ENCODE assay signal across 1 cellular context in the genomic region with DNA sequence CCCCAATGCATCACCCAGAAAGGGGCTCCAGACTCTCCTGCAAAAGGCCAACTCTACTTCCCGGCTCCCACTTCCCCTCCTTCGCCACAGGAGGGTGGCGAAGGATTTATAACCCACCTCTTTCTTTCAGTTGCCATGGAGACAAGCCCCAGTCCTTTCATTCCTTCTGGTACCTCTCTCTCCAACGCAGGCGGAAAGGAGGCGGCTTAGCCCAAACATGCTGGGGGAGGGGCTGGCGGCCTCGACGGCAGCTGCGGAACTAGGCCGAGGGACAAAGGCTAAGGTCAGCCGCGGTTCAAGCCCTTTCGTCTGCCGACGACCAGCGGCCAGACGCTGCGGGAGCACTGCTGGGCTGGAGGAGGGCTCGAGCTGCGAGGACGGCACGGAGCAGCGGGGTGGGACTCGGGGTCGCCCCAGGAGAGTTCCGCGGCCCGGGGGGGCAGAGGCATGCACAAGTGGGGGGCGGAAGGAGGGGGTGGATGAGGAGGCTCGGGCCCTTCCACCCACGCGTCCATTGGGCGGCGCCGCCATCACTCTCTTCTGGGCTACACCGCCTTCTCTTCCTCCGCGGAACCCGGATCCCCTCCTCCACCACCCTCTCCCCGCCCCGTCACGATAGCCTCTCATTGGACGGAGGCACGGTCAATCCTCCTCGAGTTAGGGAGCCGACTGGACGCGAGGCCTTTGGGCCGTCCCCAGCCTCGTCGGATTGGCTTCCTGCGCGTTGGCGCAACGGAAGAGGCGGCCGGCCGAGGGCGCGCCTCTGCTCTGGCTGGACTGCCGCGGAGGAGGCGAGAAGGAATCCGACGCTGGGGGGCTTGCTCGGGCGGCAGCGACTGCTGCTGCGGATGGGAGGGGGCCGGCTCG.
TF ChIP-seq lines count a peak whose summit lies in the region.

Gene PANK2, plus strand, starts transcription at position 766 of the 867 bp plus-strand sequence.

TF ChIP-seq in WTC11, 78 proteins besides CTCF, POLR2A, EP300 and RAD21 (continued from another document):
- TF ChIP-seq AR (CRISPR knock-in tag; IDR thresholded peaks at IDR 0.05): no peak
- TF ChIP-seq ZNF138 (CRISPR knock-in tag; conservative IDR thresholded peaks at IDR 0.05): no peak
- TF ChIP-seq, protein P1, sequence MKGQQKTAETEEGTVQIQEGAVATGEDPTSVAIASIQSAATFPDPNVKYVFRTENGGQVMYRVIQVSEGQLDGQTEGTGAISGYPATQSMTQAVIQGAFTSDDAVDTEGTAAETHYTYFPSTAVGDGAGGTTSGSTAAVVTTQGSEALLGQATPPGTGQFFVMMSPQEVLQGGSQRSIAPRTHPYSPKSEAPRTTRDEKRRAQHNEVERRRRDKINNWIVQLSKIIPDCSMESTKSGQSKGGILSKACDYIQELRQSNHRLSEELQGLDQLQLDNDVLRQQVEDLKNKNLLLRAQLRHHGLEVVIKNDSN (CRISPR knock-in tag; IDR thresholded peaks at IDR 0.05): 0 out of 2 replicates have a peak, but pooled peaks have one; percentile 1
- TF ChIP-seq ESRRA (CRISPR knock-in tag; IDR thresholded peaks at IDR 0.05; ENCODE audit: borderline replicate concordance): no peak
- TF ChIP-seq ZNF416 (CRISPR knock-in tag; IDR thresholded peaks at IDR 0.05): no peak
- TF ChIP-seq NFYB (CRISPR knock-in tag; conservative IDR thresholded peaks at IDR 0.05; ENCODE audit: low read depth): peak; percentile 100
- TF ChIP-seq SMAD3 (CRISPR knock-in tag; IDR thresholded peaks at IDR 0.05; ENCODE audit: borderline replicate concordance): no peak
- no peak for TF ChIP-seq JUN (CRISPR knock-in tag; IDR thresholded peaks at IDR 0.05)
- no peak for TF ChIP-seq MXD4 (CRISPR knock-in tag; IDR thresholded peaks at IDR 0.05; ENCODE audit: borderline replicate concordance)
- TF ChIP-seq, protein P2, sequence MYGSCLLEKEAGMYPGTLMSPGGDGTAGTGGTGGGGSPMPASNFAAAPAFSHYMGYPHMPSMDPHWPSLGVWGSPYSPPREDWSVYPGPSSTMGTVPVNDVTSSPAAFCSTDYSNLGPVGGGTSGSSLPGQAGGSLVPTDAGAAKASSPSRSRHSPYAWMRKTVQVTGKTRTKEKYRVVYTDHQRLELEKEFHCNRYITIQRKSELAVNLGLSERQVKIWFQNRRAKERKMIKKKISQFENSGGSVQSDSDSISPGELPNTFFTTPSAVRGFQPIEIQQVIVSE (CRISPR knock-in tag; IDR thresholded peaks at IDR 0.05; ENCODE audit: borderline replicate concordance): no peak
- no peak for TF ChIP-seq PREB (CRISPR knock-in tag; IDR thresholded peaks at IDR 0.05; ENCODE audit: borderline replicate concordance)
- TF ChIP-seq NR3C1 (CRISPR knock-in tag; conservative IDR thresholded peaks at IDR 0.05; ENCODE audit: low read depth): no peak
